11 cellular contexts compared by ENCODE assay signal in the genomic region with DNA sequence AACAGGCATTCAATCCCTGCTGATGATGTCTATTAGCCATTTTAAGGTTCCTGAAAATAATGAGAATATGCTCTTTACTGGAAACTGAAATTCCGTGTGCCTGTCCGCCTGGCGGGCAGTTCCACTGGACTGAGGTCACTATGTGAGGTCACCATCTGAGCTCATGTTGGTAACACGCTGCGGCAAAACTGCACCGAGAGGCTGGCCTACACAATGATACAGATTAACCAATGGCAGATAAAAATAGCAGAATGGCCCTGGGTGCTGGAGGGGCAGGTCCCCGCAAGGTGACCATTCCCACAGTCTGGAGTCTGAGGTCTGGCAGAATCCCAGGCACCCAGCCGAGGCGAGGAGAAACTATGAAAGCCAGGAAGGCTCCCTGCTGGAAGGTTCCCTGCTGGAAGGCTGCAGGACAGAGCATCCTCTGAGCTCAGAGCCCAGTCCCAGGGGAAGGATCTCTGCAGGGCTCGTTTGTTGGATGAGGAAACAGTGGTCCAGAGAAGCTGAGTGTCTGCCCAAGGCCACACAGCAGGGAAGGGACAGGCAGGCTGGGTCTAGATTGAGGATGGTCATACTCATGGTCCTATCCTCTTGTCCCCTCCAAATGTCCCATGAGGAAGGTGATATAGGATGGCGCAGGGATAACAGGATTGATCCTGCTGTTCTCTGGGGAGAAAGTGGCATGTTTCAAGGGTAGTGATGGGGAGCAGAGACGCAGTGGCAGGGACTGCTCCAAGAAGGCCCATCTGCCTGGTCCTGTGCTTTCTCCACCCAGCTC. TPM values are rescaled to one million over a fixed set of nuclear protein-coding genes. Genes with fewer than 3 reads are reported as not detected.
DNase-seq lines count a peak whose midpoint lies in the region; ATAC-seq and TF ChIP-seq lines count a peak whose summit lies in the region.
"Had no signal": no experiment of that assay in that cellular context is flagged by ENCODE, and none has a peak within 500 bp of the region (broad histone marks: within the 10 kb centered on the region; RNA-seq: fewer than 3 reads in every experiment).

No MANE protein-coding gene starts in this region.

- no peaks in the 10 kb centered on the region for H3K9me3 ChIP-seq in ascending aorta
- H3K9me3 ChIP-seq in muscle layer of duodenum (ENCODE audit: control insufficient read depth in 1 of 2, low read length in 2 of 2) = no peaks in the 10 kb centered on the region
- H3K9me3 ChIP-seq in upper lobe of right lung = no peaks in the 10 kb centered on the region
- H3K9me3 ChIP-seq in WERI-Rb-1 (ENCODE audit: severe bottlenecking) = no peaks in the 10 kb centered on the region

- H3K4me3 Mint-ChIP-seq in glutamatergic neuron (ENCODE audit: unreplicated experiment) = no peak overlapping the region
- H3K4me3 Mint-ChIP-seq: activated CD4-positive, alpha-beta memory T cell treated with anti-CD3 and anti-CD28 coated beads, Interleukin-2, amount 10 ng/mL, durations not matched to agents 7 days and 5 days had no signal

- H3K27ac ChIP-seq in ascending aorta (peak overlapping the region; percentile 61 to 67), muscle layer of duodenum (ENCODE audit: low read length) (peak overlapping the region; percentile 77), upper lobe of right lung (peak overlapping the region; percentile 42), WERI-Rb-1 (no peak overlapping the region)

- peaks cover 13% of the 10 kb centered on the region for H3K27me3 Mint-ChIP-seq in glutamatergic neuron (ENCODE audit: unreplicated experiment)
- H3K27me3 Mint-ChIP-seq: activated CD4-positive, alpha-beta memory T cell treated with anti-CD3 and anti-CD28 coated beads, Interleukin-2, amount 10 ng/mL, durations not matched to agents 7 days and 5 days had no signal

- DNase-seq in ascending aorta (ENCODE audit: low spot score in 2 of 2) = peak in 1 of 2 donors; percentile 76
- peak; percentile 7 for DNase-seq in glutamatergic neuron
- peak; percentile 63 for DNase-seq in upper lobe of right lung
- no peak for DNase-seq in NCI-H526 treated with DMSO at 0.1 percent for 48 hours (lab: John Stamatoyannopoulos, UW)
- DNase-seq in GOT3 (lab: John Stamatoyannopoulos, UW) = no peak
- DNase-seq in WERI-Rb-1 = no peak
- DNase-seq: activated CD4-positive, alpha-beta memory T cell treated with anti-CD3 and anti-CD28 coated beads, Interleukin-2, amount 10 ng/mL, durations not matched to agents 7 days and 5 days; erythroblast; KBM-7; NCI-H524 treated with DMSO at 0.1 percent for 48 hours had no signal

- H3K36me3 Mint-ChIP-seq in glutamatergic neuron (ENCODE audit: unreplicated experiment) = no peaks in the 10 kb centered on the region

- H3K27me3 ChIP-seq in ascending aorta = no peaks in the 10 kb centered on the region
- no peaks in the 10 kb centered on the region for H3K27me3 ChIP-seq in muscle layer of duodenum (ENCODE audit: low read depth, low read length)
- H3K27me3 ChIP-seq in upper lobe of right lung = no peaks in the 10 kb centered on the region
- H3K27me3 ChIP-seq in WERI-Rb-1 (ENCODE audit: insufficient read depth, low read depth, severe bottlenecking) = no peaks in the 10 kb centered on the region

- H3K36me3 ChIP-seq in ascending aorta = peaks cover 41 to 61% of the 10 kb centered on the region in 2 donors
- H3K36me3 ChIP-seq in muscle layer of duodenum (ENCODE audit: control insufficient read depth in 1 of 2, insufficient read depth in 2 of 2, low read length in 2 of 2) = peaks cover 19 to 35% of the 10 kb centered on the region in 2 donors
- peaks cover 36% of the 10 kb centered on the region for H3K36me3 ChIP-seq in upper lobe of right lung
- H3K36me3 ChIP-seq in WERI-Rb-1 = no peaks in the 10 kb centered on the region

- peak overlapping the region; percentile 38 for H3K27ac Mint-ChIP-seq in glutamatergic neuron (ENCODE audit: unreplicated experiment)
- H3K27ac Mint-ChIP-seq: activated CD4-positive, alpha-beta memory T cell treated with anti-CD3 and anti-CD28 coated beads, Interleukin-2, amount 10 ng/mL, durations not matched to agents 7 days and 5 days had no signal

- intact Hi-C loops in ascending aorta (cut with DNase I) = no loop called here
- intact Hi-C loops in upper lobe of right lung (cut with DNase I) = no loop called here

- H3K4me1 ChIP-seq in ascending aorta (peaks cover 0 to 12% of the 10 kb centered on the region in 2 donors), muscle layer of duodenum (ENCODE audit: control insufficient read depth in 1 of 2, insufficient read depth in 2 of 2, low read length in 2 of 2) (peaks cover 0 to 10% of the 10 kb centered on the region in 2 donors), upper lobe of right lung (no peaks in the 10 kb centered on the region)

- peaks cover 34% of the 10 kb centered on the region for H3K4me1 Mint-ChIP-seq in glutamatergic neuron (ENCODE audit: low read depth, unreplicated experiment)
- H3K4me1 Mint-ChIP-seq: activated CD4-positive, alpha-beta memory T cell treated with anti-CD3 and anti-CD28 coated beads, Interleukin-2, amount 10 ng/mL, durations not matched to agents 7 days and 5 days had no signal

- peak; percentile 45 for ATAC-seq in upper lobe of right lung

- H3K4me3 ChIP-seq in ascending aorta (no peak overlapping the region), muscle layer of duodenum (ENCODE audit: low read depth in 1 of 2, low read length in 2 of 2) (no peak overlapping the region), upper lobe of right lung (no peak overlapping the region), WERI-Rb-1 (ENCODE audit: low read depth, low read length) (no peak overlapping the region)

- peak in 2 of 3 experiments; percentile 11 to 16 for TF ChIP-seq CTCF in ascending aorta (IDR thresholded peaks at IDR 0.05)
- TF ChIP-seq CTCF in glutamatergic neuron (IDR thresholded peaks at IDR 0.05; ENCODE audit: partially characterized antibody, unreplicated experiment) = no peak
- TF ChIP-seq CTCF in upper lobe of right lung (IDR thresholded peaks at IDR 0.05) = no peak
- no peak for TF ChIP-seq CTCF in WERI-Rb-1 (IDR thresholded peaks at IDR 0.05; ENCODE audit: low read depth, low read length)

- H3K9me3 Mint-ChIP-seq in glutamatergic neuron (ENCODE audit: unreplicated experiment) = peaks cover 10% of the 10 kb centered on the region
- H3K9me3 Mint-ChIP-seq: activated CD4-positive, alpha-beta memory T cell treated with anti-CD3 and anti-CD28 coated beads, Interleukin-2, amount 10 ng/mL, durations not matched to agents 7 days and 5 days had no signal

RNA-seq across cellular contexts. Expression of a gene that starts 24.8 kb away (rescaled TPM):
- 40.0 TPM for total RNA-seq in ascending aorta
- total RNA-seq in glutamatergic neuron (ENCODE audit: unreplicated experiment) = 23.8 TPM
- total RNA-seq in upper lobe of right lung = 35.8 TPM

RNA-seq across cellular contexts. Expression of a gene that starts 40.8 kb away (rescaled TPM):
- total RNA-seq in ascending aorta (11.6 TPM), glutamatergic neuron (ENCODE audit: unreplicated experiment) (not detected), upper lobe of right lung (0.72 TPM)
- total RNA-seq: activated CD4-positive, alpha-beta memory T cell treated with anti-CD3 and anti-CD28 coated beads, Interleukin-2, amount 10 ng/mL, durations not matched to agents 7 days and 5 days had no signal

Comparison
In these comparisons a context has a peak if more than half of its experiments do, and no peak if none do; other contexts are left out.
1. DNase-seq: peak in glutamatergic neuron (single experiment) and upper lobe of right lung (single experiment); none in NCI-H526 treated with DMSO at 0.1 percent for 48 hours (single experiment), GOT3 (single experiment) and WERI-Rb-1 (single experiment).
2. CTCF ChIP-seq: peak in ascending aorta (2 of 3); none in glutamatergic neuron (single experiment), upper lobe of right lung (single experiment) and WERI-Rb-1 (single experiment).